Comparison of ENCODE assay signal across 32 cellular contexts in genomic region chr12:71941174-71941573, GRCh38. TPM values are rescaled to one million over a fixed set of nuclear protein-coding genes. Genes with fewer than 3 reads are reported as not detected.
"Had no signal": no experiment of that assay in that cellular context is flagged by ENCODE, and none has a peak within 500 bp of the region (broad histone marks: within the 10 kb centered on the region; RNA-seq: fewer than 3 reads in every experiment).

No MANE protein-coding gene starts in this region.

- H3K9me2 ChIP-seq: SK-N-SH had no signal

- H3K9ac ChIP-seq: SK-N-SH had no signal

- H3K9me3 Mint-ChIP-seq: activated CD4-positive, alpha-beta T cell treated with anti-CD3 and anti-CD28 coated beads, Interleukin-2, amount 10 ng/mL, durations not matched to agents 7 days and 5 days; activated naive CD4-positive, alpha-beta T cell treated with anti-CD3 and anti-CD28 coated beads for 36 hours; activated naive CD4-positive, alpha-beta T cell treated with anti-CD3 and anti-CD28 coated beads, Interleukin-2, amount 50 U/mL, for 72 hours; activated T-cell treated with anti-CD3 and anti-CD28 coated beads, Interleukin-2, amount 50 U/mL, for 4 hours; T-helper 2 cell treated with Interferon-gamma antibody and Interleukin-4, amounts not matched to agents 5 μg/mL and 100 μg/mL, for 36 hours; WTC11 had no signal

- H3K4me1 Mint-ChIP-seq: activated CD4-positive, alpha-beta T cell treated with anti-CD3 and anti-CD28 coated beads for 36 hours; activated CD4-positive, alpha-beta T cell treated with anti-CD3 and anti-CD28 coated beads, Interleukin-2, amount 10 ng/mL, durations not matched to agents 7 days and 5 days had no signal

- H3K4me2 ChIP-seq: SK-N-SH had no signal

- H3K4me3 ChIP-seq: adrenal gland, body of pancreas, breast epithelium, SJSA1 had no signal

- H3K4me1 ChIP-seq: body of pancreas, breast epithelium, SJSA1 had no signal

- H3K36me3 ChIP-seq: adrenal gland, breast epithelium, SJSA1 had no signal

- H3K9me3 ChIP-seq: body of pancreas, breast epithelium, SJSA1, SK-N-SH had no signal

- H3K36me3 Mint-ChIP-seq: activated naive CD4-positive, alpha-beta T cell treated with anti-CD3 and anti-CD28 coated beads, Interleukin-2, amount 50 U/mL, for 72 hours; WTC11 had no signal

- DNase-seq: activated CD4-positive, alpha-beta T cell treated with anti-CD3 and anti-CD28 coated beads for 36 hours; activated CD4-positive, alpha-beta T cell treated with anti-CD3 and anti-CD28 coated beads, Interleukin-2, amount 10 ng/mL, durations not matched to agents 7 days and 5 days; activated CD4-positive, alpha-beta T cell treated with anti-CD3 and anti-CD28 coated beads, Interleukin-2, amount 50 U/mL, for 48 hours; activated CD8-positive, alpha-beta memory T cell treated with anti-CD3 and anti-CD28 coated beads, Interleukin-2, amount 50 U/mL, for 4 hours; activated gamma-delta T cell treated with Interleukin-2 at 50 U/mL for 16 hours; activated naive CD4-positive, alpha-beta T cell treated with anti-CD3 and anti-CD28 coated beads for 36 hours; activated T-cell treated with anti-CD3 and anti-CD28 coated beads for 4 hours; activated T-cell treated with anti-CD3 and anti-CD28 coated beads, Interleukin-2, amount 50 U/mL, for 4 hours; adrenal gland; body of pancreas; Karpas-422; NCI-H1105; NCI-H1417 treated with DMSO at 0.1 percent for 48 hours; NCI-H187 treated with DMSO at 0.1 percent for 48 hours; NCI-H2081; NCI-H345; NCI-H524 treated with DMSO at 0.1 percent for 48 hours; PC-3; SK-N-SH had no signal

- H3K27me3 ChIP-seq: body of pancreas had no signal

- ATAC-seq: activated CD4-positive, alpha-beta T cell treated with anti-CD3 and anti-CD28 coated beads for 36 hours; activated CD4-positive, CD25-positive, alpha-beta regulatory T cell treated with anti-CD3 and anti-CD28 coated beads, Interleukin-2, amount 50 U/mL, for 24 hours; activated naive CD4-positive, alpha-beta T cell treated with anti-CD3 and anti-CD28 coated beads, Interleukin-2, amount 50 U/mL, for 72 hours; activated T-cell treated with anti-CD3 and anti-CD28 coated beads, Interleukin-2, amount 50 U/mL, for 4 hours; body of pancreas; PC-3; Right ventricle myocardium inferior; WTC11 had no signal

- H3K27ac ChIP-seq: adrenal gland, body of pancreas, breast epithelium, RWPE1, SJSA1 had no signal

- H3K4me3 Mint-ChIP-seq: activated CD4-positive, alpha-beta T cell treated with anti-CD3 and anti-CD28 coated beads for 36 hours; activated CD4-positive, alpha-beta T cell treated with anti-CD3 and anti-CD28 coated beads, Interleukin-2, amount 10 ng/mL, durations not matched to agents 7 days and 5 days; activated naive CD4-positive, alpha-beta T cell treated with anti-CD3 and anti-CD28 coated beads for 36 hours; activated T-cell treated with anti-CD3 and anti-CD28 coated beads, Interleukin-2, amount 50 U/mL, for 4 hours; activated T-helper 1 cell treated with anti-CD3 and anti-CD28 coated beads, Interleukin-12 subunit alpha, Interleukin-12 subunit beta, Interleukin-2, Interleukin-4 antibody, amounts not matched to agents 30 ng/mL and 10 ng/mL and 1 ng/mL, durations not matched to agents 14 hours and 24 hours and 36 hours; T-helper 1 cell treated with Interleukin-12 subunit alpha and Interleukin-12 subunit beta and Interleukin-4 antibody, amounts not matched to agents 30 μg/mL and 1 μg/mL, for 36 hours; T-helper 2 cell treated with Interferon-gamma antibody and Interleukin-4, amounts not matched to agents 5 μg/mL and 100 μg/mL, for 36 hours; WTC11 had no signal

- H3K27ac Mint-ChIP-seq: activated CD4-positive, alpha-beta T cell treated with anti-CD3 and anti-CD28 coated beads for 36 hours; activated CD4-positive, alpha-beta T cell treated with anti-CD3 and anti-CD28 coated beads, Interleukin-2, amount 10 ng/mL, durations not matched to agents 7 days and 5 days; activated naive CD4-positive, alpha-beta T cell treated with anti-CD3 and anti-CD28 coated beads for 36 hours; activated naive CD4-positive, alpha-beta T cell treated with anti-CD3 and anti-CD28 coated beads, Interleukin-2, amount 50 U/mL, for 72 hours; activated T-helper 1 cell treated with anti-CD3 and anti-CD28 coated beads, Interleukin-12 subunit alpha, Interleukin-12 subunit beta, Interleukin-2, Interleukin-4 antibody, amounts not matched to agents 30 ng/mL and 10 ng/mL and 1 ng/mL, durations not matched to agents 14 hours and 24 hours and 36 hours; T-helper 1 cell treated with Interleukin-12 subunit alpha and Interleukin-12 subunit beta and Interleukin-4 antibody, amounts not matched to agents 30 μg/mL and 1 μg/mL, for 36 hours; T-helper 2 cell treated with Interferon-gamma antibody and Interleukin-4, amounts not matched to agents 5 μg/mL and 100 μg/mL, for 36 hours; WTC11 had no signal

RNA-seq across cellular contexts. Expression of gene TPH2, which starts 2.5 kb away (rescaled TPM):
- total RNA-seq: activated CD4-positive, alpha-beta T cell treated with anti-CD3 and anti-CD28 coated beads for 36 hours; activated CD4-positive, alpha-beta T cell treated with anti-CD3 and anti-CD28 coated beads, Interleukin-2, amount 10 ng/mL, durations not matched to agents 7 days and 5 days; activated naive CD4-positive, alpha-beta T cell treated with anti-CD3 and anti-CD28 coated beads for 36 hours; activated naive CD4-positive, alpha-beta T cell treated with anti-CD3 and anti-CD28 coated beads, Interleukin-2, amount 50 U/mL, for 72 hours; activated T-cell treated with anti-CD3 and anti-CD28 coated beads, Interleukin-2, amount 50 U/mL, for 4 hours; activated T-helper 1 cell treated with anti-CD3 and anti-CD28 coated beads, Interleukin-12 subunit alpha, Interleukin-12 subunit beta, Interleukin-2, Interleukin-4 antibody, amounts not matched to agents 30 ng/mL and 10 ng/mL and 1 ng/mL, durations not matched to agents 14 hours and 24 hours and 36 hours; adrenal gland; breast epithelium; cardiac septum; MCF 10A; NCI-H460; PC-3; Right ventricle myocardium inferior had no signal
- polyA plus RNA-seq: adrenal gland, SK-N-SH had no signal
